ENCODE assay signal across 9 cellular contexts in the genomic region with DNA sequence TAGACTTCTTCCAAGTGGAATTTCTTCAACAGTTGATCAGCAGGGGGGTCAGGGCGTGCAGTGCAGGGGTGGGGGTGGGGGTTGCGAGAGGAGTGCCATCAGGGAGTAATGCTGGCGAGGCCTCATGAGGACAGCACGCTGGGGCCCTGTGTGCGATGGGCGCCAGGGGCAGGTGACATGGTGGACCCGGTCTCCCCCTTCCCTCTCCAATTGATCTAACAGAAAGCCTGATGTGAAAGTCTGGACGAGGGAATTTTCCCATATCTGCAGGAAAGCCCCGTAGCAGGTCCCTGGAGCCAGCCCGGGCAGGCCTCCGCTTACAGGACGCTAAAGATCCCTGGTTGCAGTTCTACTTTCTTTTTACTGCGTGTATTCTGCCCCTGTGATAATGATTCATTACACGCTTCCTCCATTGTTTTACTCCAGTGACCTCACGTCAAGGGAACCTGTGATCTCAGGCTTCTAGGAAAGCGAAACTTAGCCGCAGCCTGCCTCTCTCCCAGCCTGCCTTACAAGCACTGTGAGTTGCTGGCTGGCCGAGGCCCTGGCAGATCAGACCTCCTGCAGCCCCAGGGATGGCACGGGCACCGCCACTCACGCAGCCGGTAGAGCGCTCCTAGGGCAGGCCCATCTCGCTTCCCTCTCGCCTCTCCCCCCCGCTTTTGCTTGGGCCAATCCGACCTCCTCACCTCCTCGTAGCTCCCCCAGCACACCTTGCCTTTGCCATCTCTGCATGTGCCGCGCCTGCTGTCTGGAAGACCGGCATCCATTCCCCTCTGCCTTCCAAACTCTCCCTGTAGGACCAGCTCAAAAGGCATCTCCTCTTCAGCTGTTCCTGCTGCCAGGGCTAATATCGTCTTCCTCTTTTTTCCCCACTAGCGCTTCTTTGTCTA. TPM values are rescaled to one million over a fixed set of nuclear protein-coding genes. Genes with fewer than 3 reads are reported as not detected.
DNase-seq lines count a peak whose midpoint lies in the region; TF ChIP-seq lines count a peak whose summit lies in the region.
"Had no signal": no experiment of that assay in that cellular context is flagged by ENCODE, and none has a peak within 500 bp of the region (broad histone marks: within the 10 kb centered on the region; RNA-seq: fewer than 3 reads in every experiment).

No MANE protein-coding gene starts in this region.

- no peak overlapping the region for H2BK5ac ChIP-seq in mesendoderm (ENCODE audit: low read length)

- H4K8ac ChIP-seq in mesendoderm (ENCODE audit: low read depth, low read length) = no peak overlapping the region

- H3K18ac ChIP-seq in mesendoderm (ENCODE audit: low read length) = no peak overlapping the region

- H4K5ac ChIP-seq in mesendoderm (ENCODE audit: low read length) = no peak overlapping the region

- no peaks in the 10 kb centered on the region for H3K79me2 ChIP-seq in mesendoderm (ENCODE audit: control insufficient read depth, insufficient read depth, low read length)

- H3K9ac ChIP-seq in duodenal mucosa (ENCODE audit: low read depth in 1 of 2, low read length in 2 of 2) = peak overlapping the region; percentile 81 to 94
- H3K9ac ChIP-seq in mesendoderm (ENCODE audit: low read length) = peak overlapping the region; percentile 31

- H3K4me2 ChIP-seq in mesendoderm (ENCODE audit: low read length) = peak overlapping the region; percentile 41

- H2BK15ac ChIP-seq in mesendoderm (replicated peaks; ENCODE audit: low read depth) = no peak overlapping the region

- DNase-seq in HCEC 1CT = peak; percentile 47
- peak; percentile 56 for DNase-seq in NCI-H146 (lab: John Stamatoyannopoulos, UW)
- peak; percentile 78 to 86 for DNase-seq in activated CD4-positive, alpha-beta T cell treated with anti-CD3 and anti-CD28 coated beads, Interleukin-2, amount 50 U/mL, for 48 hours
- peak; percentile 60 for DNase-seq in mesendoderm
- peak; percentile 75 to 83 for DNase-seq in stimulated activated CD8-positive, alpha-beta memory T cell treated with anti-CD3 and anti-CD28 coated beads, Interleukin-15, amount 100 ng/mL, for 48 hours (ENCODE audit: low read depth in 2 of 2)
- no peak for DNase-seq in NCI-H128 (lab: John Stamatoyannopoulos, UW; ENCODE audit: unreplicated experiment)

- no peaks in the 10 kb centered on the region for H3K36me3 ChIP-seq in duodenal mucosa (ENCODE audit: control insufficient read depth in 1 of 2, insufficient read depth in 2 of 2, low read length in 2 of 2)
- no peaks in the 10 kb centered on the region for H3K36me3 ChIP-seq in mesendoderm (ENCODE audit: control insufficient read depth, insufficient read depth, low read length)

- H3K4ac ChIP-seq in mesendoderm (ENCODE audit: low read depth, low read length) = no peak overlapping the region

- H3K27ac ChIP-seq in duodenal mucosa (ENCODE audit: low read depth, low read length) (peak overlapping the region; percentile 74), mesendoderm (ENCODE audit: low read depth, low read length) (no peak overlapping the region)

- H2BK120ac ChIP-seq in mesendoderm (ENCODE audit: low read depth, low read length) = no peak overlapping the region

- peak; percentile 95 for TF ChIP-seq POLR2A in GM10847 (IDR thresholded peaks at IDR 0.05; ENCODE audit: extremely low read depth, insufficient read length)

- H3K9me3 ChIP-seq in duodenal mucosa (ENCODE audit: control insufficient read depth in 1 of 2, low read length in 2 of 2) = no peaks in the 10 kb centered on the region

- no peak overlapping the region for H3K23ac ChIP-seq in mesendoderm (ENCODE audit: low read length)

- H3K27me3 ChIP-seq in duodenal mucosa (ENCODE audit: control insufficient read depth in 1 of 2, insufficient read depth in 2 of 2, low read length in 2 of 2) (no peaks in the 10 kb centered on the region), mesendoderm (ENCODE audit: insufficient read depth, low read length, poor library complexity) (no peaks in the 10 kb centered on the region)

- peak overlapping the region; percentile 80 for H3K56ac ChIP-seq in mesendoderm (ENCODE audit: low read length)

- no peak overlapping the region for H2AK5ac ChIP-seq in mesendoderm (ENCODE audit: low read length)

- H3K4me1 ChIP-seq in duodenal mucosa (ENCODE audit: control insufficient read depth in 1 of 2, insufficient read depth in 2 of 2, low read length in 2 of 2) = peaks cover 7 to 17% of the 10 kb centered on the region in 2 donors
- no peaks in the 10 kb centered on the region for H3K4me1 ChIP-seq in mesendoderm (ENCODE audit: control insufficient read depth, low read depth, low read length)

- WGBS in mesendoderm (ENCODE audit: extremely low coverage, insufficient coverage, low lambda C conversion rate) = no CpG with 5 or more reads among the region's 33 CpGs

- no peaks in the 10 kb centered on the region for H3K79me1 ChIP-seq in mesendoderm (ENCODE audit: low read length)

- H3K4me3 ChIP-seq in duodenal mucosa (ENCODE audit: low read depth in 1 of 2, low read length in 2 of 2) (peak overlapping the region; percentile 82 to 90), mesendoderm (ENCODE audit: low read length) (no peak overlapping the region)

RNA-seq across cellular contexts. Expression of gene NEURL3, which starts 19.2 kb away (rescaled TPM):
- not detected for polyA plus RNA-seq in mesendoderm (2013, experiment 1 of 2)
- polyA plus RNA-seq in mesendoderm (2013, experiment 2 of 2) = 0.03 TPM
- polyA plus RNA-seq: neural cell had no signal

RNA-seq across cellular contexts. Expression of gene ARID5A, which starts 50.6 kb away (rescaled TPM):
- 5.5 TPM for polyA plus RNA-seq in mesendoderm (2013, experiment 1 of 2)
- 5.2 TPM for polyA plus RNA-seq in mesendoderm (2013, experiment 2 of 2)
- polyA plus RNA-seq: neural cell had no signal
